In the genomic region with DNA sequence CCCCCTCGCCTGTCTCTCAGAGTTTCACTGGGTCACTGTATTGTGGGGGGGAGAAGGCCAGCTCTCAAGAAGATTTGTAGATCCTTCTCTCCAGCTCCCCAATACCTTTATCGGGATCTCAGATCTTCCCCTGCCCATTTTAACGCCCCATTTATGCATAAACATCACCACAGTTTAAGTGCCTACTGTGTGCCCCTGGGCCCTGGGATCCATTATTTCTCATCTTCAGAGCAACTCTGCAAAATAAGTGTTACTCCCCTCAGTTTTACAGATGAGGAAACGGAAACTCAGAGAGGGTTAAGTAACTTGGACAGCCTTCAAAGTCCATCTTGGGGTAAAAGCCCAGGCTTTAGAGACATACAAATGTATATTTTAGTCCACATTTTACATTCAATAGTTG, we compare ENCODE assay signal across 21 cellular contexts. TPM values are rescaled to one million over a fixed set of nuclear protein-coding genes. Genes with fewer than 3 reads are reported as not detected.
DNase-seq lines count a peak whose midpoint lies in the region; ATAC-seq and TF ChIP-seq lines count a peak whose summit lies in the region.
"Had no signal": no experiment of that assay in that cellular context is flagged by ENCODE, and none has a peak within 500 bp of the region (broad histone marks: within the 10 kb centered on the region; RNA-seq: fewer than 3 reads in every experiment).

No MANE protein-coding gene starts in this region.

- H3K4me1 Mint-ChIP-seq in nephron = peaks cover 26% of the 10 kb centered on the region
- no peaks in the 10 kb centered on the region for H3K4me1 Mint-ChIP-seq in activated T-helper 1 cell treated with anti-CD3 and anti-CD28 coated beads, Interleukin-12 subunit alpha, Interleukin-12 subunit beta, Interleukin-2, Interleukin-4 antibody, amounts not matched to agents 30 ng/mL and 10 ng/mL and 1 ng/mL, durations not matched to agents 14 hours and 24 hours and 36 hours (ENCODE audit: low read depth)
- no peaks in the 10 kb centered on the region for H3K4me1 Mint-ChIP-seq in natural killer cell
- no peaks in the 10 kb centered on the region for H3K4me1 Mint-ChIP-seq in activated naive CD4-positive, alpha-beta T cell treated with anti-CD3 and anti-CD28 coated beads, Interleukin-2, amount 10 ng/mL, durations not matched to agents 7 days and 5 days
- H3K4me1 Mint-ChIP-seq: activated B cell treated with CpG ODN at 0.5 μM for 24 hours had no signal

- ATAC-seq in gastrocnemius medialis = no peak
- ATAC-seq in natural killer cell = no peak
- ATAC-seq: upper lobe of right lung had no signal

- H3K9me3 Mint-ChIP-seq in nephron (no peaks in the 10 kb centered on the region), natural killer cell (no peaks in the 10 kb centered on the region)
- no peaks in the 10 kb centered on the region for H3K9me3 Mint-ChIP-seq in activated T-helper 1 cell treated with anti-CD3 and anti-CD28 coated beads, Interleukin-12 subunit alpha, Interleukin-12 subunit beta, Interleukin-2, Interleukin-4 antibody, amounts not matched to agents 30 ng/mL and 10 ng/mL and 1 ng/mL, durations not matched to agents 14 hours and 24 hours and 36 hours
- no peaks in the 10 kb centered on the region for H3K9me3 Mint-ChIP-seq in activated naive CD4-positive, alpha-beta T cell treated with anti-CD3 and anti-CD28 coated beads, Interleukin-2, amount 10 ng/mL, durations not matched to agents 7 days and 5 days
- H3K9me3 Mint-ChIP-seq: activated B cell treated with CpG ODN at 0.5 μM for 24 hours had no signal

- in situ Hi-C loops in gastrocnemius medialis (cut with MboI; ENCODE audit: low sequenced_read_pairs in 4 of 4) = no loop called here

- intact Hi-C loops in dorsolateral prefrontal cortex (cut with DNase I) (no loop called here), gastrocnemius medialis (cut with DNase I; ENCODE audit: low total_unique reads) (no loop called here), natural killer cell (cut with micrococcal nuclease) (no loop called here)
- intact Hi-C loops in activated T-helper 1 cell treated with anti-CD3 and anti-CD28 coated beads, Interleukin-12 subunit alpha, Interleukin-12 subunit beta, Interleukin-2, Interleukin-4 antibody, amounts not matched to agents 30 ng/mL and 10 ng/mL and 1 ng/mL, durations not matched to agents 14 hours and 24 hours and 36 hours (cut with micrococcal nuclease) = no loop called here

- peaks cover 5% of the 10 kb centered on the region for H3K36me3 Mint-ChIP-seq in nephron (ENCODE audit: low read depth)
- no peaks in the 10 kb centered on the region for H3K36me3 Mint-ChIP-seq in activated T-helper 1 cell treated with anti-CD3 and anti-CD28 coated beads, Interleukin-12 subunit alpha, Interleukin-12 subunit beta, Interleukin-2, Interleukin-4 antibody, amounts not matched to agents 30 ng/mL and 10 ng/mL and 1 ng/mL, durations not matched to agents 14 hours and 24 hours and 36 hours (ENCODE audit: low read depth)
- no peaks in the 10 kb centered on the region for H3K36me3 Mint-ChIP-seq in natural killer cell
- H3K36me3 Mint-ChIP-seq in activated naive CD4-positive, alpha-beta T cell treated with anti-CD3 and anti-CD28 coated beads, Interleukin-2, amount 10 ng/mL, durations not matched to agents 7 days and 5 days = no peaks in the 10 kb centered on the region

- CTCF ChIA-PET in activated naive CD4-positive, alpha-beta T cell treated with anti-CD3 and anti-CD28 coated beads, Interleukin-2, amount 10 ng/mL, durations not matched to agents 7 days and 5 days (lab: Charles Lee) = no interaction called here

- H3K27ac Mint-ChIP-seq in nephron = peak overlapping the region in 2 of 3 experiments; percentile 24 to 42
- no peak overlapping the region for H3K27ac Mint-ChIP-seq in activated T-helper 1 cell treated with anti-CD3 and anti-CD28 coated beads, Interleukin-12 subunit alpha, Interleukin-12 subunit beta, Interleukin-2, Interleukin-4 antibody, amounts not matched to agents 30 ng/mL and 10 ng/mL and 1 ng/mL, durations not matched to agents 14 hours and 24 hours and 36 hours
- no peak overlapping the region for H3K27ac Mint-ChIP-seq in natural killer cell
- H3K27ac Mint-ChIP-seq in activated naive CD4-positive, alpha-beta T cell treated with anti-CD3 and anti-CD28 coated beads, Interleukin-2, amount 10 ng/mL, durations not matched to agents 7 days and 5 days = no peak overlapping the region
- H3K27ac Mint-ChIP-seq: activated B cell treated with CpG ODN at 0.5 μM for 24 hours had no signal

- no peak overlapping the region for H3K9ac ChIP-seq in HUES64 (ENCODE audit: low read depth, low read length)

- H3K4me3 ChIP-seq in HUES64 (ENCODE audit: low read length) (peak overlapping the region; percentile 35), dorsolateral prefrontal cortex (peak overlapping the region in 53 of 59 donors; percentile 10 to 65 (median 47)), gastrocnemius medialis (peak overlapping the region in 3 of 4 donors; percentile 13 to 29 (median 21))
- H3K4me3 ChIP-seq: colonic mucosa, upper lobe of right lung had no signal

- H3K4me3 Mint-ChIP-seq in nephron (peak overlapping the region; percentile 81 to 91 (median 85)), natural killer cell (no peak overlapping the region)
- no peak overlapping the region for H3K4me3 Mint-ChIP-seq in activated T-helper 1 cell treated with anti-CD3 and anti-CD28 coated beads, Interleukin-12 subunit alpha, Interleukin-12 subunit beta, Interleukin-2, Interleukin-4 antibody, amounts not matched to agents 30 ng/mL and 10 ng/mL and 1 ng/mL, durations not matched to agents 14 hours and 24 hours and 36 hours
- no peak overlapping the region for H3K4me3 Mint-ChIP-seq in activated naive CD4-positive, alpha-beta T cell treated with anti-CD3 and anti-CD28 coated beads, Interleukin-2, amount 10 ng/mL, durations not matched to agents 7 days and 5 days
- H3K4me3 Mint-ChIP-seq: activated B cell treated with CpG ODN at 0.5 μM for 24 hours had no signal

- no peaks in the 10 kb centered on the region for H3K27me3 Mint-ChIP-seq in nephron (ENCODE audit: low read depth)
- H3K27me3 Mint-ChIP-seq in activated T-helper 1 cell treated with anti-CD3 and anti-CD28 coated beads, Interleukin-12 subunit alpha, Interleukin-12 subunit beta, Interleukin-2, Interleukin-4 antibody, amounts not matched to agents 30 ng/mL and 10 ng/mL and 1 ng/mL, durations not matched to agents 14 hours and 24 hours and 36 hours (ENCODE audit: insufficient read depth) = peaks cover 15% of the 10 kb centered on the region
- H3K27me3 Mint-ChIP-seq in natural killer cell (ENCODE audit: low read depth in 2 of 2) = peaks cover 8 to 71% of the 10 kb centered on the region in 2 donors
- H3K27me3 Mint-ChIP-seq in activated naive CD4-positive, alpha-beta T cell treated with anti-CD3 and anti-CD28 coated beads, Interleukin-2, amount 10 ng/mL, durations not matched to agents 7 days and 5 days = peaks cover 22% of the 10 kb centered on the region
- H3K27me3 Mint-ChIP-seq: activated B cell treated with CpG ODN at 0.5 μM for 24 hours had no signal

- H3K9me3 ChIP-seq in HUES64 (ENCODE audit: insufficient read depth, low read depth, low read length) = no peaks in the 10 kb centered on the region
- no peaks in the 10 kb centered on the region for H3K9me3 ChIP-seq in gastrocnemius medialis
- H3K9me3 ChIP-seq: colonic mucosa, pancreas, upper lobe of right lung had no signal

- H3K4me1 ChIP-seq in HUES64 (ENCODE audit: insufficient read depth, low read length) (peaks cover 21% of the 10 kb centered on the region), gastrocnemius medialis (no peaks in the 10 kb centered on the region)
- H3K4me1 ChIP-seq: colonic mucosa, pancreas, upper lobe of right lung had no signal

- H3K27ac ChIP-seq in HUES64 (ENCODE audit: low read depth, low read length) = peak overlapping the region; percentile 16; the same call in 1 of the 2 replicates
- H3K27ac ChIP-seq in dorsolateral prefrontal cortex = peak overlapping the region in 3 of 59 donors; percentile 11 to 35 (median 19)
- H3K27ac ChIP-seq in gastrocnemius medialis = no peak overlapping the region
- H3K27ac ChIP-seq: colonic mucosa, pancreas, upper lobe of right lung had no signal

- H3K27me3 ChIP-seq in HUES64 (ENCODE audit: insufficient read depth, low read length) (no peaks in the 10 kb centered on the region), dorsolateral prefrontal cortex (peaks cover 0 to 74% (median 28%) of the 10 kb centered on the region in 45 donors), gastrocnemius medialis (no peaks in the 10 kb centered on the region)
- H3K27me3 ChIP-seq: colonic mucosa, pancreas, upper lobe of right lung had no signal

- H3K36me3 ChIP-seq in HUES64 (ENCODE audit: insufficient read depth, low read length) (peaks cover 3% of the 10 kb centered on the region; the same call in 1 of the 2 replicates), gastrocnemius medialis (no peaks in the 10 kb centered on the region)
- H3K36me3 ChIP-seq: colonic mucosa, pancreas, upper lobe of right lung had no signal

- WGBS in HUES64 = 14% methylated on average over 3 of the region's 4 CpGs

- DNase-seq in dorsolateral prefrontal cortex = no peak
- no peak for DNase-seq in gastrocnemius medialis
- no peak for DNase-seq in NCI-H510A (lab: John Stamatoyannopoulos, UW)
- DNase-seq in activated T-helper 1 cell treated with anti-CD3 and anti-CD28 coated beads, Interleukin-12 subunit alpha, Interleukin-12 subunit beta, Interleukin-2, Interleukin-4 antibody, amounts not matched to agents 30 ng/mL and 10 ng/mL and 1 ng/mL, durations not matched to agents 14 hours and 24 hours and 36 hours (ENCODE audit: low spot score) = no peak
- no peak for DNase-seq in natural killer cell
- no peak for DNase-seq in activated naive CD4-positive, alpha-beta T cell treated with anti-CD3 and anti-CD28 coated beads, Interleukin-2, amount 10 ng/mL, durations not matched to agents 7 days and 5 days
- DNase-seq: activated B cell treated with CpG ODN at 0.5 μM for 24 hours; activated CD4-positive, alpha-beta T cell treated with anti-CD3 and anti-CD28 coated beads, Interleukin-2, amount 50 U/mL, for 4 hours; activated CD8-positive, alpha-beta memory T cell treated with anti-CD3 and anti-CD28 coated beads, Interleukin-2, amount 50 U/mL, for 48 hours; colonic mucosa; KBM-7; mammary epithelial cell; NCI-H1436; NCI-H2107; SHP77 treated with DMSO at 0.1 percent for 48 hours; T1000; upper lobe of right lung had no signal

- TF ChIP-seq CTCF in dorsolateral prefrontal cortex (IDR thresholded peaks at IDR 0.05 in 54 of 56, conservative IDR thresholded peaks at IDR 0.05 in 2 of 56; ENCODE audit: low read depth in 1 of 56, partially characterized antibody in 56 of 56) = no peak
- TF ChIP-seq CTCF in nephron (IDR thresholded peaks at IDR 0.05; ENCODE audit: unreplicated experiment in 3 of 3) = no peak
- TF ChIP-seq CTCF in gastrocnemius medialis (IDR thresholded peaks at IDR 0.05 in 4 of 5, conservative IDR thresholded peaks at IDR 0.05 in 1 of 5) = no peak
- TF ChIP-seq CTCF in natural killer cell (IDR thresholded peaks at IDR 0.05) = no peak

- TF ChIP-seq POLR2A in gastrocnemius medialis (IDR thresholded peaks at IDR 0.05) = no peak

RNA-seq across cellular contexts. Expression of a gene that starts 0.4 kb away (rescaled TPM):
- 14.6 TPM for polyA plus RNA-seq in HUES64 (2013, experiment 1 of 2)
- polyA plus RNA-seq in HUES64 (2013, experiment 2 of 2) = 14.6 TPM
- total RNA-seq in dorsolateral prefrontal cortex (1 to 10 TPM; 1.1 to 9.2 (median 3.5) TPM), gastrocnemius medialis (under 1 TPM in 1 of 4 donors, not detected in 3; 0.56 TPM), natural killer cell (not detected)
- not detected in 2 replicates for total RNA-seq in activated T-helper 1 cell treated with anti-CD3 and anti-CD28 coated beads, Interleukin-12 subunit alpha, Interleukin-12 subunit beta, Interleukin-2, Interleukin-4 antibody, amounts not matched to agents 30 ng/mL and 10 ng/mL and 1 ng/mL, durations not matched to agents 14 hours and 24 hours and 36 hours
- total RNA-seq: activated B cell treated with CpG ODN at 0.5 μM for 24 hours, mammary epithelial cell, myocyte, upper lobe of right lung had no signal
- polyA plus RNA-seq: mammary epithelial cell had no signal

Comparison
In these comparisons a context has a peak if more than half of its experiments do, and no peak if none do; other contexts are left out.
1. H3K27ac Mint-ChIP-seq: peak in nephron (2 of 3); none in activated T-helper 1 cell treated with anti-CD3 and anti-CD28 coated beads, Interleukin-12 subunit alpha, Interleukin-12 subunit beta, Interleukin-2, Interleukin-4 antibody, amounts not matched to agents 30 ng/mL and 10 ng/mL and 1 ng/mL, durations not matched to agents 14 hours and 24 hours and 36 hours (single experiment), natural killer cell (0 of 2) and activated naive CD4-positive, alpha-beta T cell treated with anti-CD3 and anti-CD28 coated beads, Interleukin-2, amount 10 ng/mL, durations not matched to agents 7 days and 5 days (single experiment).
2. H3K4me3 Mint-ChIP-seq: peak in nephron (3 of 3); none in activated T-helper 1 cell treated with anti-CD3 and anti-CD28 coated beads, Interleukin-12 subunit alpha, Interleukin-12 subunit beta, Interleukin-2, Interleukin-4 antibody, amounts not matched to agents 30 ng/mL and 10 ng/mL and 1 ng/mL, durations not matched to agents 14 hours and 24 hours and 36 hours (single experiment), natural killer cell (single experiment) and activated naive CD4-positive, alpha-beta T cell treated with anti-CD3 and anti-CD28 coated beads, Interleukin-2, amount 10 ng/mL, durations not matched to agents 7 days and 5 days (single experiment).
3. Peak in every context shown above with its lines, with median percentiles within 50 percentile points of each other: H3K4me3 ChIP-seq.